In the genomic region with DNA sequence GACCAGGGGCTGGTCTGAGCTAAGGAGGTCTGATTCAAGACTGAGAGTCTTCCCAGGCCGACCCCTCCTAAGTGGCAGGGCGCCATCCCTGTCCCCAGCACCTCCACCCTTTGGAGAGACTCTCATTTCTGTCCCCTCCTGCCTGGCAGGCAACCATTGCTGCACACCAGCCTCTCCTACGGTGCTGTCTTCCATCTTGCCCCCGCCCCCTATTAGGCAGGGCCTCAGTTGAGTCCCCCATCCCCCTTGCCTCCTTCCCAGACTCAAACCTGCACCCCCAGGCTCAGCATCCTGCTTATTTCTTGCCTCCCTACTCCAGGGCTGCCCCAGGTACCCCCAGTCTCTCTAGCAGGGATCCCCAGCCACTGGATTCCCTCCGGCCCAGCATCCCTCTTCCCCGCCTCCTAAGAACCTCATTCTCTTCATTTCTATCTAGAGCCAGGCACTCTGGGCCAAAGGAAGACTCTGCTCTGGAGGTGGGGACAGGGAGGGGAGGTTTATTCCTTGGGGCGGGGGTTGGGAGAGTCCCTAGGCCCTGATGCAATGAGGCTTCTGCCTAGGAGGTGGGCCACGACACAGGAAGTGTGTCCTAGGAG, we compare ENCODE assay signal across 8 cellular contexts.
DNase-seq lines count a peak whose midpoint lies in the region; TF ChIP-seq lines count a peak whose summit lies in the region.

No MANE protein-coding gene starts in this region.

- H3K4me1 ChIP-seq in iPS-18a (ENCODE audit: control insufficient read depth, low read depth, low read length) (peaks cover 21% of the 10 kb centered on the region), stomach smooth muscle (ENCODE audit: control insufficient read depth, insufficient read depth, low read length) (peaks cover 48% of the 10 kb centered on the region)

- POLR2A ChIA-PET in GM10248 (lab: Yijun Ruan, JAX): interaction anchor here (0.6 kb wide), 2 partner anchors 32 to 102 kb away, joined by 3 read pairs; no protein-coding TSS in a partner anchor

- H3K36me3 ChIP-seq in SK-N-MC (ENCODE audit: insufficient read depth, low read length): no peaks in the 10 kb centered on the region; the same call in 1 of the 2 replicates
- H3K36me3 ChIP-seq in iPS-18a (ENCODE audit: control insufficient read depth, low read depth, low read length): peaks cover 16% of the 10 kb centered on the region
- no peaks in the 10 kb centered on the region for H3K36me3 ChIP-seq in stomach smooth muscle (ENCODE audit: control insufficient read depth in 2 of 2, insufficient read depth in 2 of 2, low read length in 2 of 2)

- peak overlapping the region; percentile 63 for H3K27ac ChIP-seq in SK-N-MC
- peak overlapping the region; percentile 99 for H3K27ac ChIP-seq in iPS-18a (ENCODE audit: low read length)
- peak overlapping the region; percentile 78 for H3K27ac ChIP-seq in stomach smooth muscle (ENCODE audit: low read length)

- H3K27me3 ChIP-seq in iPS-18a (ENCODE audit: control insufficient read depth, insufficient read depth, low read length): no peaks in the 10 kb centered on the region
- no peaks in the 10 kb centered on the region for H3K27me3 ChIP-seq in stomach smooth muscle (ENCODE audit: control insufficient read depth in 1 of 2, insufficient read depth in 2 of 2, low read length in 2 of 2)

- DNase-seq in NCI-H146 (lab: John Stamatoyannopoulos, UW) (peak; percentile 59), NCI-H146 treated with DMSO at 0.1 percent for 48 hours (lab: John Stamatoyannopoulos, UW; ENCODE audit: unreplicated experiment) (no peak), SK-N-MC (ENCODE audit: low read depth, low spot score) (no peak), NK-92 (lab: John Stamatoyannopoulos, UW; ENCODE audit: unreplicated experiment) (no peak), erythroblast (lab: John Stamatoyannopoulos, UW) (no peak), GM10248 (ENCODE audit: extremely low spot score) (no peak)

- no peak overlapping the region for H3K9ac ChIP-seq in SK-N-MC (ENCODE audit: insufficient read length)
- peak overlapping the region; percentile 87 for H3K9ac ChIP-seq in iPS-18a (ENCODE audit: low read length)
- H3K9ac ChIP-seq in stomach smooth muscle (ENCODE audit: low read length in 2 of 2): peak overlapping the region in 1 of 2 donors; percentile 29

- no peak for TF ChIP-seq CTCF in GM10248 (IDR thresholded peaks at IDR 0.05; ENCODE audit: control extremely low read depth, extremely low read depth, low read depth, missing control alignments)

- CTCF ChIA-PET in GM10248 (lab: Yijun Ruan, JAX): interaction anchor here (1.7 to 2.4 kb wide), 2 partner anchors 12 to 81 kb away, joined by 6 to 9 read pairs; no protein-coding TSS in a partner anchor

- H3K9me3 ChIP-seq in SK-N-MC (ENCODE audit: low read depth, low read length) (no peaks in the 10 kb centered on the region), iPS-18a (ENCODE audit: control insufficient read depth, low read depth, low read length) (no peaks in the 10 kb centered on the region), stomach smooth muscle (ENCODE audit: control insufficient read depth in 2 of 2, low read length in 2 of 2) (no peaks in the 10 kb centered on the region)

- TF ChIP-seq POLR2A in erythroblast (IDR thresholded peaks at IDR 0.05; ENCODE audit: low read length): no peak

- H3K4me3 ChIP-seq in SK-N-MC (no peak overlapping the region), iPS-18a (ENCODE audit: low read length) (peak overlapping the region; percentile 67), stomach smooth muscle (ENCODE audit: low read length in 2 of 2) (peak overlapping the region in 1 of 2 donors; percentile 49)
